ENCODE assay signal across 19 cellular contexts in the genomic region with DNA sequence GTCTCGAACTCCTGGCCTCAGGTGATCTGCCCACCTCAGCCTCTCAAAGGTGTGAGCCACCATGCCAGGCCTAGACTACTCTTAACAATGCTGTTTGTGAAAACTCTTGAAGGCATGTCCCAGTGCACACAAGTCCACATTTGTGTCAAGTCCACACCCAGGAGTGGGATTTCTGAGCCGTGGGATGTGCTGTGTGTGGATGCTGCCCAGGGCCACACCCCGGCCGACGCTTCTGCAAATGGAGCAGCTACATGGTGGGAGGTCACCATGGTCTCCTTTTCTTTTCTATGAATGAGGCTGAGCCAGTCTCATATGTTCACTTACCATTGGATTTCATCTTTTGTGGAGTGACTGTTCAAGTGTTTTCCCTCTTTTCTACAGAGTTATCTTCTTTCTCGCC. TPM values are rescaled to one million over a fixed set of nuclear protein-coding genes. Genes with fewer than 3 reads are reported as not detected.
DNase-seq lines count a peak whose midpoint lies in the region; ATAC-seq and TF ChIP-seq lines count a peak whose summit lies in the region.
"Had no signal": no experiment of that assay in that cellular context is flagged by ENCODE, and none has a peak within 500 bp of the region (broad histone marks: within the 10 kb centered on the region; RNA-seq: fewer than 3 reads in every experiment).

No MANE protein-coding gene starts in this region.

- no TSS peak for BruUV-seq in PC-3 (replicated peaks; lab: Mats Ljungman, UMichigan)

- no peaks in the 10 kb centered on the region for H3K9me3 Mint-ChIP-seq in activated naive CD8-positive, alpha-beta T cell (ENCODE audit: low read depth)
- H3K9me3 Mint-ChIP-seq in activated naive CD8-positive, alpha-beta T cell treated with anti-CD3 and anti-CD28 coated beads for 36 hours: no peaks in the 10 kb centered on the region
- peaks cover 0 to 10% (median 0%) of the 10 kb centered on the region in 9 donors for H3K9me3 Mint-ChIP-seq in naive thymus-derived CD8-positive, alpha-beta T cell
- H3K9me3 Mint-ChIP-seq in stimulated activated naive B cell treated with anti-CD40 and anti-IgM and Interleukin-4, amounts not matched to agents 10 μg/mL and 1 μg/mL and 100 μg/mL, for 72 hours: no peaks in the 10 kb centered on the region

- CTCF ChIA-PET in PC-3 (lab: Charles Lee): no interaction called here

- H3K9me3 ChIP-seq in stomach: no peaks in the 10 kb centered on the region
- no peaks in the 10 kb centered on the region for H3K9me3 ChIP-seq in PC-3 (ENCODE audit: low read length)
- H3K9me3 ChIP-seq: BE2C had no signal

- peak overlapping the region; percentile 5 for H3K27ac Mint-ChIP-seq in activated naive CD8-positive, alpha-beta T cell
- H3K27ac Mint-ChIP-seq in activated naive CD8-positive, alpha-beta T cell treated with anti-CD3 and anti-CD28 coated beads for 36 hours: no peak overlapping the region
- peak overlapping the region in 6 of 10 donors; percentile 6 to 82 (median 47) for H3K27ac Mint-ChIP-seq in naive thymus-derived CD8-positive, alpha-beta T cell
- H3K27ac Mint-ChIP-seq in stimulated activated naive B cell treated with anti-CD40 and anti-IgM and Interleukin-4, amounts not matched to agents 10 μg/mL and 1 μg/mL and 100 μg/mL, for 72 hours: no peak overlapping the region

- H3K27me3 ChIP-seq in stomach: no peaks in the 10 kb centered on the region
- H3K27me3 ChIP-seq in PC-3 (ENCODE audit: low read length): no peaks in the 10 kb centered on the region
- H3K27me3 ChIP-seq: BE2C had no signal

- H3K4me3 ChIP-seq in stomach (no peak overlapping the region), PC-3 (ENCODE audit: low read length) (no peak overlapping the region)

- H3F3A ChIP-seq in PC-3 (ENCODE audit: low read length, unreplicated experiment): no peaks in the 10 kb centered on the region

- no peaks in the 10 kb centered on the region for H4K20me1 ChIP-seq in PC-3 (ENCODE audit: low read length)

- no peak overlapping the region for H3K4me2 ChIP-seq in PC-3 (ENCODE audit: low read length)

- H3K36me3 ChIP-seq in stomach (peaks cover 0 to 14% (median 0%) of the 10 kb centered on the region in 4 donors), PC-3 (ENCODE audit: low read depth, low read length) (no peaks in the 10 kb centered on the region)
- H3K36me3 ChIP-seq: BE2C had no signal

- peaks cover 2% of the 10 kb centered on the region for H3K36me3 Mint-ChIP-seq in activated naive CD8-positive, alpha-beta T cell
- H3K36me3 Mint-ChIP-seq in activated naive CD8-positive, alpha-beta T cell treated with anti-CD3 and anti-CD28 coated beads for 36 hours: peaks cover 2% of the 10 kb centered on the region
- H3K36me3 Mint-ChIP-seq in naive thymus-derived CD8-positive, alpha-beta T cell: peaks cover 0 to 15% (median 0%) of the 10 kb centered on the region in 3 donors
- H3K36me3 Mint-ChIP-seq in stimulated activated naive B cell treated with anti-CD40 and anti-IgM and Interleukin-4, amounts not matched to agents 10 μg/mL and 1 μg/mL and 100 μg/mL, for 72 hours: no peaks in the 10 kb centered on the region

- no peak for ATAC-seq in naive thymus-derived CD8-positive, alpha-beta T cell
- ATAC-seq in stimulated activated naive B cell treated with anti-CD40 and anti-IgM and Interleukin-4, amounts not matched to agents 10 μg/mL and 1 μg/mL and 100 μg/mL, for 72 hours (replicated peaks): no peak
- ATAC-seq in PC-3: no peak
- ATAC-seq: HCT116 had no signal

- intact Hi-C loops in stomach (cut with DNase I; ENCODE audit: low total_unique reads): no loop called here
- intact Hi-C loops in PC-3 (cut with micrococcal nuclease): no loop called here

- H3K79me2 ChIP-seq in PC-3 (ENCODE audit: low read length): no peaks in the 10 kb centered on the region

- no peak for TF ChIP-seq POLR2A in stomach (IDR thresholded peaks at IDR 0.05)

- H3K4me3 Mint-ChIP-seq in activated naive CD8-positive, alpha-beta T cell: no peak overlapping the region
- no peak overlapping the region for H3K4me3 Mint-ChIP-seq in activated naive CD8-positive, alpha-beta T cell treated with anti-CD3 and anti-CD28 coated beads for 36 hours
- H3K4me3 Mint-ChIP-seq in naive thymus-derived CD8-positive, alpha-beta T cell: no peak overlapping the region
- H3K4me3 Mint-ChIP-seq in stimulated activated naive B cell treated with anti-CD40 and anti-IgM and Interleukin-4, amounts not matched to agents 10 μg/mL and 1 μg/mL and 100 μg/mL, for 72 hours: no peak overlapping the region

- 88 to 100% (median 95%) methylated on average over 6 of the region's 6 CpGs for WGBS in stomach, 5 donors

- DNase-seq in activated naive CD8-positive, alpha-beta T cell treated with anti-CD3 and anti-CD28 coated beads for 36 hours: no peak
- DNase-seq in D341Med (ENCODE audit: low spot score) (peak; percentile 12), stomach (peak; percentile 17), NCI-H2029 (lab: John Stamatoyannopoulos, UW) (no peak), PC-3 (no peak)
- no peak for DNase-seq in naive thymus-derived CD8-positive, alpha-beta T cell
- no peak for DNase-seq in stimulated activated naive B cell treated with anti-CD40 and anti-IgM and Interleukin-4, amounts not matched to agents 10 μg/mL and 1 μg/mL and 100 μg/mL, for 72 hours
- DNase-seq: BE2C, DMS79, Karpas-422, MV-4-11, NCI-H1105 treated with DMSO at 0.1 percent for 48 hours, NCI-H2081, NCI-H2171 treated with DMSO at 0.1 percent for 48 hours, NCI-H526, OCI-M1, SHP77 had no signal

- H3K9ac ChIP-seq in PC-3 (ENCODE audit: low read length): no peak overlapping the region

- TF ChIP-seq EP300 in stomach (IDR thresholded peaks at IDR 0.05): no peak

- H3K27ac ChIP-seq in stomach: no peak overlapping the region
- no peak overlapping the region for H3K27ac ChIP-seq in PC-3 (ENCODE audit: low read length)

- H2AFZ ChIP-seq in PC-3 (ENCODE audit: low read length): no peak overlapping the region

- POLR2A ChIA-PET in naive thymus-derived CD8-positive, alpha-beta T cell (lab: Charles Lee): interaction anchor here (1.1 to 1.5 kb wide), 3 partner anchors 12 to 23 kb away, joined by 3 to 6 read pairs (median 3); no protein-coding TSS in a partner anchor
- POLR2A ChIA-PET in PC-3 (lab: Charles Lee; ENCODE audit: unreplicated experiment): no interaction called here

- H3K4me1 Mint-ChIP-seq in activated naive CD8-positive, alpha-beta T cell (ENCODE audit: low read depth): peaks cover 40% of the 10 kb centered on the region
- peaks cover 18% of the 10 kb centered on the region for H3K4me1 Mint-ChIP-seq in activated naive CD8-positive, alpha-beta T cell treated with anti-CD3 and anti-CD28 coated beads for 36 hours
- H3K4me1 Mint-ChIP-seq in naive thymus-derived CD8-positive, alpha-beta T cell: peaks cover 24 to 58% (median 41%) of the 10 kb centered on the region in 4 donors
- H3K4me1 Mint-ChIP-seq in stimulated activated naive B cell treated with anti-CD40 and anti-IgM and Interleukin-4, amounts not matched to agents 10 μg/mL and 1 μg/mL and 100 μg/mL, for 72 hours: peaks cover 5 to 15% of the 10 kb centered on the region in 2 donors

- TF ChIP-seq CTCF in stomach (IDR thresholded peaks at IDR 0.05): no peak
- TF ChIP-seq CTCF in PC-3 (conservative IDR thresholded peaks at IDR 0.05; ENCODE audit: low read depth, low read length): no peak

- no peaks in the 10 kb centered on the region for H3K27me3 Mint-ChIP-seq in activated naive CD8-positive, alpha-beta T cell
- no peaks in the 10 kb centered on the region for H3K27me3 Mint-ChIP-seq in activated naive CD8-positive, alpha-beta T cell treated with anti-CD3 and anti-CD28 coated beads for 36 hours
- H3K27me3 Mint-ChIP-seq in naive thymus-derived CD8-positive, alpha-beta T cell: no peaks in the 10 kb centered on the region
- H3K27me3 Mint-ChIP-seq in stimulated activated naive B cell treated with anti-CD40 and anti-IgM and Interleukin-4, amounts not matched to agents 10 μg/mL and 1 μg/mL and 100 μg/mL, for 72 hours: peaks cover 6 to 21% of the 10 kb centered on the region in 2 donors

- H3K9me2 ChIP-seq in PC-3 (replicated peaks; ENCODE audit: low read length): no peaks in the 10 kb centered on the region

- peaks cover 15 to 17% (median 17%) of the 10 kb centered on the region in 4 donors for H3K4me1 ChIP-seq in stomach
- peaks cover 9% of the 10 kb centered on the region for H3K4me1 ChIP-seq in PC-3 (ENCODE audit: insufficient read depth, low read length)
- H3K4me1 ChIP-seq: BE2C had no signal

RNA-seq across cellular contexts. Expression of a gene that starts 15.8 kb away (rescaled TPM):
- total RNA-seq in activated naive CD8-positive, alpha-beta T cell treated with anti-CD3 and anti-CD28 coated beads for 36 hours: 1 to 10 TPM in 1 of 2 experiments, under 1 TPM in 1; 0.91 to 1.0 TPM
- 10 to 100 TPM; 91.8 to 99.9 TPM for total RNA-seq in naive thymus-derived CD8-positive, alpha-beta T cell
- 1 to 10 TPM in 2 of 3 donors, under 1 TPM in 1; 0.60 to 3.0 (median 1.4) TPM for polyA plus RNA-seq in naive thymus-derived CD8-positive, alpha-beta T cell
- 100 to 1,000 TPM in 1 of 5 donors, 10 to 100 TPM in 4; 11.4 to 106 (median 22.7) TPM for total RNA-seq in stomach
- polyA plus RNA-seq in stomach: 1 to 10 TPM; 2.0 to 2.7 (median 2.3) TPM
- 0.40 and 0.66 TPM in 2 replicates for total RNA-seq in PC-3 (2014; rRNA removed)

Comparison
In these comparisons a context has a peak if more than half of its experiments do, and no peak if none do; other contexts are left out.
1. H3K27ac Mint-ChIP-seq: peak in activated naive CD8-positive, alpha-beta T cell (single experiment) and naive thymus-derived CD8-positive, alpha-beta T cell (6 of 10); none in activated naive CD8-positive, alpha-beta T cell treated with anti-CD3 and anti-CD28 coated beads for 36 hours (single experiment) and stimulated activated naive B cell treated with anti-CD40 and anti-IgM and Interleukin-4, amounts not matched to agents 10 μg/mL and 1 μg/mL and 100 μg/mL, for 72 hours (single experiment).
2. DNase-seq: peak in D341Med (single experiment) and stomach (single experiment); none in activated naive CD8-positive, alpha-beta T cell treated with anti-CD3 and anti-CD28 coated beads for 36 hours (single experiment), naive thymus-derived CD8-positive, alpha-beta T cell (0 of 10), NCI-H2029 (single experiment), stimulated activated naive B cell treated with anti-CD40 and anti-IgM and Interleukin-4, amounts not matched to agents 10 μg/mL and 1 μg/mL and 100 μg/mL, for 72 hours (single experiment) and PC-3 (single experiment).